In the genomic region with DNA sequence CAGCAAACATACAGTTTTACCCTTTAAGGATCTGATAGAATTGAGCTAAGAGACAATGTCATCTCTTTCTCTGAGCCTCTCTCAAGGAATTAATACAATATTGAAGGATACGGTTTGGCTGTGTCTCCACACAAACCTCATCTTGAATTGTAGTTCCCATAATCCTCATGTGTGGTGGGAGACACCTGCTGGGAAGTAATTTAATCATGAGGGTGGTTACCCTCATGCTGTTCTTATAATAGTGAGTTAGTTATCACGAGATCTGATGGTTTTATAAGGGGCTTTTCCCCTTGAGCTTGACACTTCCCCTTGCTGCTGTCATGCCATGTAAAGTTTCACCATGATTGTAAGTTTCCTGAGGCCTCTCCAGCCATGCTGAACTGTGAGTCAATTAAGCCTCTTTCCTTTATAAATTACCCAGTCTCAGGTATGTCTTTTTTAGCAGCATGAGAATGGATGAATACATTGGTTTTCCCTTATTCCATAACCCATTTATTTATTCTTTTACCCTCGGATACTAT, we compare ENCODE assay signal across 20 cellular contexts.
"Had no signal": no experiment of that assay in that cellular context is flagged by ENCODE, and none has a peak within 500 bp of the region (broad histone marks: within the 10 kb centered on the region; RNA-seq: fewer than 3 reads in every experiment).

No MANE protein-coding gene starts in this region.

- H3K4me3 Mint-ChIP-seq: activated CD4-positive, alpha-beta memory T cell treated with anti-CD3 and anti-CD28 coated beads for 36 hours; central memory CD8-positive, alpha-beta T cell; dendritic cell treated with granulocyte-macrophage colony-stimulating factor and Interleukin-4, amounts not matched to agents 40 ng/mL and 50 ng/mL, for 4 days; immature natural killer cell; naive thymus-derived CD8-positive, alpha-beta T cell; stimulated activated memory B cell treated with anti-CD40 and anti-IgM and Interleukin-4, amounts not matched to agents 10 μg/mL and 1 μg/mL and 100 μg/mL, for 72 hours; T-cell had no signal

- H3K27ac Mint-ChIP-seq: activated CD4-positive, alpha-beta memory T cell treated with anti-CD3 and anti-CD28 coated beads for 36 hours; dendritic cell treated with granulocyte-macrophage colony-stimulating factor and Interleukin-4, amounts not matched to agents 40 ng/mL and 50 ng/mL, for 4 days; immature natural killer cell; naive thymus-derived CD8-positive, alpha-beta T cell; stimulated activated memory B cell treated with anti-CD40 and anti-IgM and Interleukin-4, amounts not matched to agents 10 μg/mL and 1 μg/mL and 100 μg/mL, for 72 hours; T-cell had no signal

- H3K36me3 Mint-ChIP-seq: activated CD4-positive, alpha-beta memory T cell treated with anti-CD3 and anti-CD28 coated beads for 36 hours; immature natural killer cell; naive thymus-derived CD8-positive, alpha-beta T cell; stimulated activated memory B cell treated with anti-CD40 and anti-IgM and Interleukin-4, amounts not matched to agents 10 μg/mL and 1 μg/mL and 100 μg/mL, for 72 hours; T-cell had no signal

- H3K4me1 Mint-ChIP-seq: central memory CD8-positive, alpha-beta T cell; immature natural killer cell; stimulated activated memory B cell treated with anti-CD40 and anti-IgM and Interleukin-4, amounts not matched to agents 10 μg/mL and 1 μg/mL and 100 μg/mL, for 72 hours; T-cell had no signal

- H3K4me1 ChIP-seq: transverse colon had no signal

- H3K9me3 ChIP-seq: body of pancreas, neutrophil, transverse colon had no signal

- H3K9me3 Mint-ChIP-seq: activated CD4-positive, alpha-beta memory T cell treated with anti-CD3 and anti-CD28 coated beads for 36 hours; central memory CD8-positive, alpha-beta T cell; dendritic cell treated with granulocyte-macrophage colony-stimulating factor and Interleukin-4, amounts not matched to agents 40 ng/mL and 50 ng/mL, for 4 days; immature natural killer cell; naive thymus-derived CD8-positive, alpha-beta T cell; stimulated activated memory B cell treated with anti-CD40 and anti-IgM and Interleukin-4, amounts not matched to agents 10 μg/mL and 1 μg/mL and 100 μg/mL, for 72 hours; T-cell had no signal

- H3K27me3 ChIP-seq: body of pancreas had no signal

- H3K27ac ChIP-seq: body of pancreas, neutrophil, transverse colon, VCaP had no signal

- H3K36me3 ChIP-seq: neutrophil, transverse colon had no signal

- H3K4me3 ChIP-seq: body of pancreas, lung, transverse colon had no signal

- ATAC-seq: body of pancreas; left colon; naive thymus-derived CD8-positive, alpha-beta T cell; right cardiac atrium; stimulated activated memory B cell treated with anti-CD40 and anti-IgM and Interleukin-4, amounts not matched to agents 10 μg/mL and 1 μg/mL and 100 μg/mL, for 72 hours; T-cell had no signal

- DNase-seq: activated CD8-positive, alpha-beta memory T cell treated with anti-CD3 and anti-CD28 coated beads, Interleukin-2, amount 50 U/mL, for 48 hours; activated naive CD4-positive, alpha-beta T cell treated with anti-CD3 and anti-CD28 coated beads, Interleukin-2, amount 50 U/mL, for 16 hours; amniotic stem cell; body of pancreas; erythroblast; glutamatergic neuron; immature natural killer cell; left colon; naive thymus-derived CD8-positive, alpha-beta T cell; right cardiac atrium; substantia nigra; T-cell; transverse colon had no signal
